In the genomic region with DNA sequence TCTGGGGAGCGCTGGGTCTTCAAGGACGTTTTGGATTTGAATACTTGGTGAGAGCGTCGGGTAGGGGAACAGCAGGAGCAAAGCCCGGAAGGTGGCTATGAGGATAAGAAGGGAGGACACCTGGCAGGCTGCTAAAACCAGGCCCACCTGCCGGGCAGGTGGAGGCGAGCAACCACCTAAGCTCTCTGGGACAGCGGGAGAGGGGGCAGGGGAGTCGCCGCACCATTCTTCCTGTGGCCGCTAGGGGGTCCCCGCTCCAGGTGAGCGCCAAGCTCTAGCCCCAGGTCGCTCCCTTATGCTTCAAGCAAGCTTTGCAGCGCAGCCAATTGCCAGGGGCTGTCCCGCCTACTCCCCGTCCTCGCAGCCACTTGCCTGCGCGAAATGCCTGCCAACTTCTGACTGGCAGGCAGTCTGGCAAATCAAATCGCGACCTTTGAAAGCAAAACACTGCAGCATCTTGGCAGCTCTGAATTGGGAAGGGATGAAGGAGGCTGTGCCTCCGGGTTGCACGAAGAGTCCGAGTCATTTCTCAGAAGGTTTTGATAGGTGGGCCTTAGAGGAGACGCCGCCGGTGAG, we compare ENCODE assay signal across 8 cellular contexts.
DNase-seq lines count a peak whose midpoint lies in the region; ATAC-seq and TF ChIP-seq lines count a peak whose summit lies in the region.

A gene (plus strand): TSS at position 469 of the 576 bp plus-strand sequence. CDS start 3,746 bp downstream, outside the sequence.

- DNase-seq in AG10803 (ENCODE audit: low read depth) = peak; percentile 99
- peak; percentile 99 for DNase-seq in NCI-H345 treated with DMSO at 0.1 percent for 48 hours (lab: John Stamatoyannopoulos, UW; ENCODE audit: unreplicated experiment)
- DNase-seq in activated CD4-positive, CD25-positive, alpha-beta regulatory T cell treated with anti-CD3 and anti-CD28 coated beads, Interleukin-2, amount 50 U/mL, for 16 hours (ENCODE audit: low read depth, low spot score) = peak; percentile 95
- peak; percentile 99 for DNase-seq in cerebellar cortex (ENCODE audit: low spot score)
- DNase-seq in islet precursor cell = peak; percentile 100
- DNase-seq in stimulated activated CD4-positive, alpha-beta T cell treated with anti-CD3 and anti-CD28 coated beads, Interleukin-12 subunit alpha, Interleukin-12 subunit beta, amount 100 ng/mL, for 48 hours (ENCODE audit: low read depth in 2 of 3, low spot score in 1 of 3) = peak; percentile 96 to 97 (median 96)

- peak; percentile 56 for TF ChIP-seq CTCF in AG10803 (conservative IDR thresholded peaks at IDR 0.05; ENCODE audit: low read length)

- H3K4me3 ChIP-seq in AG10803 (ENCODE audit: low read length) = peak within 1 kb of the TSS; percentile 74

- ATAC-seq in GM19023 (IDR thresholded peaks at IDR 0.05; ENCODE audit: unreplicated experiment) (peak; percentile 95), HG03342 (IDR thresholded peaks at IDR 0.05; ENCODE audit: unreplicated experiment) (peak; percentile 96)

Comparison
In these comparisons a context has a peak if more than half of its experiments do, and no peak if none do; other contexts are left out.
1. Peak in every context shown above with its lines: DNase-seq, ATAC-seq and H3K4me3 ChIP-seq.